ENCODE assay signal across 32 cellular contexts in genomic region chr11:64951529-64951928, GRCh38. TPM values are rescaled to one million over a fixed set of nuclear protein-coding genes. Genes with fewer than 3 reads are reported as not detected.
"Had no signal": no experiment of that assay in that cellular context is flagged by ENCODE, and none has a peak within 500 bp of the region (broad histone marks: within the 10 kb centered on the region; RNA-seq: fewer than 3 reads in every experiment).

No MANE protein-coding gene starts in this region.

- H3K4me1 ChIP-seq: adrenal gland, body of pancreas, breast epithelium, Peyer's patch, SJSA1 had no signal

- H3K9ac ChIP-seq: SK-N-SH had no signal

- H3K36me3 ChIP-seq: adrenal gland, breast epithelium, Peyer's patch, SJSA1 had no signal

- ATAC-seq: activated CD8-positive, alpha-beta T cell treated with anti-CD3 and anti-CD28 coated beads for 36 hours; activated naive CD4-positive, alpha-beta T cell treated with anti-CD3 and anti-CD28 coated beads, Interleukin-2, amount 50 U/mL, for 72 hours; body of pancreas; PC-3 had no signal

- H3K9me3 ChIP-seq: adrenal gland, body of pancreas, breast epithelium, Peyer's patch, SJSA1, SK-N-SH had no signal

- FAIRE-seq: astrocyte, TTC549 had no signal

- DNase-seq: activated CD4-positive, alpha-beta T cell treated with anti-CD3 and anti-CD28 coated beads, Interleukin-2, amount 10 ng/mL, durations not matched to agents 24 days and 14 days; activated CD4-positive, alpha-beta T cell treated with anti-CD3 and anti-CD28 coated beads, Interleukin-2, amount 50 U/mL, for 4 hours; activated CD8-positive, alpha-beta T cell treated with anti-CD3 and anti-CD28 coated beads for 36 hours; activated gamma-delta T cell treated with Interleukin-2 at 50 U/mL for 16 hours; activated naive CD4-positive, alpha-beta T cell treated with anti-CD3 and anti-CD28 coated beads for 36 hours; activated T-cell treated with anti-CD3 and anti-CD28 coated beads, Interleukin-2, amount 50 U/mL, for 24 hours; adrenal gland; body of pancreas; Karpas-422; KBM-7; NCI-H1105; NCI-H1417 treated with DMSO at 0.1 percent for 48 hours; NCI-H1694 treated with DMSO at 0.1 percent for 48 hours; NCI-H2029; NCI-H345; NCI-H526; NCI-H748 treated with DMSO at 0.1 percent for 48 hours; NK-92 treated with Interleukin-12 subunit alpha and Interleukin-12 subunit beta, amount 100 ng/mL, for 24 hours; PC-3; Peyer's patch; RPMI8226; SHP77 treated with DMSO at 0.1 percent for 48 hours; SK-N-SH had no signal

- H3K4me2 ChIP-seq: SK-N-SH had no signal

- H3K27ac ChIP-seq: adrenal gland, body of pancreas, breast epithelium, Peyer's patch, SJSA1 had no signal

- H3K27me3 ChIP-seq: adrenal gland, body of pancreas, breast epithelium, Peyer's patch had no signal

- H3K4me3 ChIP-seq: adrenal gland, body of pancreas, breast epithelium, Peyer's patch, SJSA1 had no signal

RNA-seq across cellular contexts. Expression of gene GPHA2, which starts 15.8 kb away (rescaled TPM):
- total RNA-seq: activated CD4-positive, alpha-beta T cell treated with anti-CD3 and anti-CD28 coated beads, Interleukin-2, amount 10 ng/mL, durations not matched to agents 24 days and 14 days; activated CD8-positive, alpha-beta memory T cell treated with anti-CD3 and anti-CD28 coated beads for 36 hours; activated CD8-positive, alpha-beta T cell treated with anti-CD3 and anti-CD28 coated beads for 36 hours; activated naive CD4-positive, alpha-beta T cell treated with anti-CD3 and anti-CD28 coated beads for 36 hours; activated naive CD4-positive, alpha-beta T cell treated with anti-CD3 and anti-CD28 coated beads, Interleukin-2, amount 50 U/mL, for 72 hours; adrenal gland; astrocyte; breast epithelium; cardiac septum; MCF 10A; NCI-H460; PC-3; Peyer's patch; SJSA1 had no signal
- polyA plus RNA-seq: SK-N-SH had no signal

RNA-seq across cellular contexts. Expression of gene MAJIN, which starts 20.4 kb away (rescaled TPM):
- total RNA-seq: activated CD4-positive, alpha-beta T cell treated with anti-CD3 and anti-CD28 coated beads, Interleukin-2, amount 10 ng/mL, durations not matched to agents 24 days and 14 days; activated CD8-positive, alpha-beta memory T cell treated with anti-CD3 and anti-CD28 coated beads for 36 hours; activated CD8-positive, alpha-beta T cell treated with anti-CD3 and anti-CD28 coated beads for 36 hours; adrenal gland; astrocyte; breast epithelium; cardiac septum; MCF 10A; NCI-H460; PC-3; Peyer's patch; SJSA1 had no signal
- polyA plus RNA-seq: SK-N-SH had no signal

RNA-seq across cellular contexts. Expression of gene BATF2, which starts 45.2 kb away (rescaled TPM):
- total RNA-seq: activated CD4-positive, alpha-beta T cell treated with anti-CD3 and anti-CD28 coated beads, Interleukin-2, amount 10 ng/mL, durations not matched to agents 24 days and 14 days; activated CD8-positive, alpha-beta memory T cell treated with anti-CD3 and anti-CD28 coated beads for 36 hours; activated CD8-positive, alpha-beta T cell treated with anti-CD3 and anti-CD28 coated beads for 36 hours; activated naive CD4-positive, alpha-beta T cell treated with anti-CD3 and anti-CD28 coated beads for 36 hours; activated naive CD4-positive, alpha-beta T cell treated with anti-CD3 and anti-CD28 coated beads, Interleukin-2, amount 50 U/mL, for 72 hours; PC-3; SJSA1 had no signal
